ENCODE assay signal across 18 cellular contexts in genomic region chr3:86960551-86960950, GRCh38. TPM values are rescaled to one million over a fixed set of nuclear protein-coding genes. Genes with fewer than 3 reads are reported as not detected.
DNase-seq lines count a peak whose midpoint lies in the region; ATAC-seq and TF ChIP-seq lines count a peak whose summit lies in the region.
"Had no signal": no experiment of that assay in that cellular context is flagged by ENCODE, and none has a peak within 500 bp of the region (broad histone marks: within the 10 kb centered on the region; RNA-seq: fewer than 3 reads in every experiment).

No MANE protein-coding gene starts in this region.

- no peak overlapping the region for H3K4me2 ChIP-seq in Karpas-422 (ENCODE audit: low read depth, low read length, poor library complexity, severe bottlenecking)

- no peak overlapping the region for H3K9ac ChIP-seq in Karpas-422 (ENCODE audit: low read length)

- H3K4me1 Mint-ChIP-seq in osteocyte (ENCODE audit: unreplicated experiment): peaks cover 83% of the 10 kb centered on the region
- H3K4me1 Mint-ChIP-seq: CD14-positive monocyte had no signal

- H3K9me3 ChIP-seq in Karpas-422 (ENCODE audit: low read length): no peaks in the 10 kb centered on the region

- H3K27ac Mint-ChIP-seq in osteocyte (ENCODE audit: unreplicated experiment): peak overlapping the region; percentile 72
- H3K27ac Mint-ChIP-seq: CD14-positive monocyte had no signal

- H3K9me3 Mint-ChIP-seq in osteocyte (ENCODE audit: unreplicated experiment): no peaks in the 10 kb centered on the region

- no peaks in the 10 kb centered on the region for H4K20me1 ChIP-seq in Karpas-422 (ENCODE audit: insufficient read depth, low read depth, low read length)

- H3K36me3 ChIP-seq in Karpas-422 (ENCODE audit: insufficient read depth, low read length) (no peaks in the 10 kb centered on the region), brain microvascular endothelial cell (replicated peaks) (peaks cover 49% of the 10 kb centered on the region), H7 (replicated peaks; ENCODE audit: control insufficient read depth, insufficient read depth, low read length) (no peaks in the 10 kb centered on the region)

- H3K27me3 Mint-ChIP-seq in osteocyte (ENCODE audit: unreplicated experiment): no peaks in the 10 kb centered on the region

- H3K4me3 ChIP-seq in Karpas-422 (ENCODE audit: low read length): no peak overlapping the region
- H3K4me3 ChIP-seq in brain microvascular endothelial cell (ENCODE audit: low read depth, low read length): no peak overlapping the region
- no peak overlapping the region for H3K4me3 ChIP-seq in H7 (ENCODE audit: insufficient read depth, low read depth, low read length)

- in situ Hi-C loops in brain microvascular endothelial cell (cut with HindIII; ENCODE audit: low pct_ligation_motif_present, low sequenced_read_pairs): loop anchor here (25.0 kb wide), 1 partner anchor 173 kb away; no protein-coding TSS in a partner anchor

- DNase-seq in ELR (ENCODE audit: low read depth) (peak; percentile 72), Karpas-422 (no peak), brain microvascular endothelial cell (no peak), osteocyte (ENCODE audit: extremely low spot score, unreplicated experiment) (no peak), H7 (no peak), ureter (ENCODE audit: low spot score) (no peak)
- DNase-seq: AML-193; Kasumi-1; NCI-H1436; NCI-H2029; NCI-H2171; NCI-H446; NCI-H69; NK-92 treated with Interleukin-12 subunit alpha and Interleukin-12 subunit beta, amount 100 ng/mL, for 24 hours; OCI-M1; RPMI8226 had no signal

- ATAC-seq in GM21723 (IDR thresholded peaks at IDR 0.05; ENCODE audit: unreplicated experiment): no peak

- peaks cover 62% of the 10 kb centered on the region for H3K36me3 Mint-ChIP-seq in osteocyte (ENCODE audit: unreplicated experiment)
- H3K36me3 Mint-ChIP-seq: CD14-positive monocyte had no signal

- TF ChIP-seq CTCF in brain microvascular endothelial cell (IDR thresholded peaks at IDR 0.05; ENCODE audit: low read depth, low read length, missing control alignments) (no peak), osteocyte (IDR thresholded peaks at IDR 0.05) (no peak)

- 0 out of 2 replicates have a peak overlapping the region, but pooled peaks have one; percentile 50 for H2AFZ ChIP-seq in Karpas-422 (ENCODE audit: low read length)

- H3K4me1 ChIP-seq in Karpas-422 (ENCODE audit: low read length): peaks cover 3% of the 10 kb centered on the region; the same call in 1 of the 2 replicates

- H3K27ac ChIP-seq in Karpas-422 (ENCODE audit: low read length): no peak overlapping the region
- peak overlapping the region; percentile 27 for H3K27ac ChIP-seq in brain microvascular endothelial cell

- H3K4me3 Mint-ChIP-seq in osteocyte (ENCODE audit: unreplicated experiment): no peak overlapping the region
- H3K4me3 Mint-ChIP-seq: CD14-positive monocyte had no signal

- no peaks in the 10 kb centered on the region for H3K9me2 ChIP-seq in Karpas-422 (replicated peaks; ENCODE audit: insufficient read depth, low read length)

- no peaks in the 10 kb centered on the region for H3K27me3 ChIP-seq in Karpas-422 (ENCODE audit: low read length)
- no peaks in the 10 kb centered on the region for H3K27me3 ChIP-seq in brain microvascular endothelial cell (replicated peaks)
- no peaks in the 10 kb centered on the region for H3K27me3 ChIP-seq in H7 (ENCODE audit: control insufficient read depth, insufficient read depth, low read length)

- no peaks in the 10 kb centered on the region for H3K79me2 ChIP-seq in Karpas-422 (ENCODE audit: low read length)

RNA-seq across cellular contexts. Expression of gene VGLL3, which starts 30.4 kb away (rescaled TPM):
- not detected in 2 replicates for total RNA-seq in Karpas-422 (2014; rRNA removed; shearing (Covaris generic); ENCODE audit: low replicate concordance)
- total RNA-seq in osteocyte (528 and 587 TPM in 2 replicates), ureter (51.7 TPM)
- 1.5 and 1.8 TPM in 2 replicates for total RNA-seq in H7 (2014; rRNA removed; shearing (Covaris generic))

Comparison
In these comparisons a context has a peak if more than half of its experiments do, and no peak if none do; other contexts are left out.
1. RNA of gene VGLL3, which starts 30.4 kb away (total RNA-seq): 528 to 587 TPM in osteocyte and 51.7 TPM in ureter (single experiment); 1.5 to 1.8 TPM in H7 and not detected in Karpas-422; every median in the first group is over 10 times any median in the second.